ENCODE assay signal across 8 cellular contexts in genomic region chr12:39443704-39444234, GRCh38. TPM values are rescaled to one million over a fixed set of nuclear protein-coding genes. Genes with fewer than 3 reads are reported as not detected.
DNase-seq lines count a peak whose midpoint lies in the region; FAIRE-seq and TF ChIP-seq lines count a peak whose summit lies in the region.

No MANE protein-coding gene starts in this region.

- H3K4me1 Mint-ChIP-seq in osteocyte (ENCODE audit: unreplicated experiment) = peaks cover 13% of the 10 kb centered on the region

- DNase-seq in GM12892 (ENCODE audit: insufficient read length) (no peak), SJSA1 (ENCODE audit: low read depth in 1 of 2, low spot score in 2 of 2) (no peak), fibroblast of mammary gland (ENCODE audit: low read depth) (no peak), osteocyte (ENCODE audit: extremely low spot score, unreplicated experiment) (no peak), middle frontal gyrus (ENCODE audit: extremely low spot score, low spot score) (no peak), 8988T (no peak)
- DNase-seq in stimulated activated CD4-positive, alpha-beta T cell treated with anti-CD3 and anti-CD28 coated beads, Interleukin-2, amount 100 ng/mL, for 48 hours = no peak
- no peak for DNase-seq in stimulated activated CD4-positive, alpha-beta T cell treated with anti-CD3 and anti-CD28 coated beads, Interleukin-12 subunit alpha, Interleukin-12 subunit beta, amount 100 ng/mL, for 4 hours

- peaks cover 18% of the 10 kb centered on the region for H3K27me3 ChIP-seq in SJSA1 (replicated peaks)

- TF ChIP-seq POLR2A in GM12892 (IDR thresholded peaks at IDR 0.05; ENCODE audit: low read depth, low read length) = no peak

- no peak overlapping the region for H3K27ac Mint-ChIP-seq in osteocyte (ENCODE audit: unreplicated experiment)

- no peaks in the 10 kb centered on the region for H3K9me3 ChIP-seq in SJSA1 (replicated peaks)

- peaks cover 30% of the 10 kb centered on the region for H3K27me3 Mint-ChIP-seq in osteocyte (ENCODE audit: unreplicated experiment)

- H3K9me3 Mint-ChIP-seq in osteocyte (ENCODE audit: unreplicated experiment) = no peaks in the 10 kb centered on the region

- H3K36me3 ChIP-seq in SJSA1 = no peaks in the 10 kb centered on the region

- peaks cover 15% of the 10 kb centered on the region for H3K4me1 ChIP-seq in SJSA1 (replicated peaks)

- peak; percentile 63 for FAIRE-seq in GM12892 (lab: Jason Lieb, UNC)

- TF ChIP-seq CTCF in fibroblast of mammary gland (conservative IDR thresholded peaks at IDR 0.05; ENCODE audit: control insufficient read depth, insufficient read depth, low read depth, low read length) = no peak
- no peak for TF ChIP-seq CTCF in osteocyte (IDR thresholded peaks at IDR 0.05)

- H3K36me3 Mint-ChIP-seq in osteocyte (ENCODE audit: unreplicated experiment) = no peaks in the 10 kb centered on the region

- peak overlapping the region; percentile 62 for H3K4me3 Mint-ChIP-seq in osteocyte (ENCODE audit: unreplicated experiment)

- H3K27ac ChIP-seq in SJSA1 = no peak overlapping the region

- H3K4me3 ChIP-seq in SJSA1 = peak overlapping the region; percentile 52
- peak overlapping the region; percentile 65 for H3K4me3 ChIP-seq in fibroblast of mammary gland (ENCODE audit: control insufficient read depth, low read depth, low read length)

RNA-seq across cellular contexts. Expression of gene KIF21A, which starts 0.8 kb away (rescaled TPM):
- polyA plus RNA-seq in GM12892 (2012; ENCODE audit: missing spikeins) = 28.2 TPM
- total RNA-seq in SJSA1 (2014; rRNA removed; shearing (Covaris generic)) = 0.88 and 1.2 TPM in 2 replicates
- total RNA-seq in osteocyte = 3.8 and 3.9 TPM in 2 replicates
